8 cellular contexts compared by ENCODE assay signal in the genomic region with DNA sequence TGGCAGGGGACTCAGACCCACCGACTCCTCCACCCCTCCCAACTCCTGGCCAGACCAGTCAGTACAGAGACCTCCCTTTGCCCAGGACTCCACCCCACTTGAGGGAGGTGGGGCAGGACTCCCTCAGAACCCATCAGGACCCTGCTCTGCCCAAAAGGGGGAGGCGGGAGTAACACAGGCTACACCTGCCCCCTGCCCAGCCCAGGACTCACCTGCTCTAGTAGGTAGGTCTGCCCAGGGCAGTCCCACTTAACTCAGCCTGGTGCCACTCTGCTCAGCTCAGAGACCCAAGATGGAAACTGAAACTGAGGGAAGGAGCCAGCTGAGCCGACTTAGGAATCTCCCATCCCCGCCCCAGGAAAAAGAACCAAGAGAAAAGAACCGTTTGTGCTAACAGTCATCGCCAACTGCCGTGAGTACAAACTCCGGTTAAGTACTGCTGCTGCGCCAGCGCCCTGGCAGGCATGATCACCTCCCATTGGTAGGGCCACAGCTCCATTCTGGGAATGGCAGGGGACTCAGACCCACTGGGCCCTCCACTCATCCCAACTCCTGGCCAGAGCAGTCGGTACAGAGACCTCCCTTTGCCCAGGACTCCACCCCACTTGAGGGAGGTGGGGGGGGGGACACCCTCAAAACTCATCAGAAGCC. TPM values are rescaled to one million over a fixed set of nuclear protein-coding genes. Genes with fewer than 3 reads are reported as not detected.
DNase-seq lines count a peak whose midpoint lies in the region; ATAC-seq and TF ChIP-seq lines count a peak whose summit lies in the region.

No MANE protein-coding gene starts in this region.

- ATAC-seq in HG03196 (IDR thresholded peaks at IDR 0.05; ENCODE audit: unreplicated experiment) (peak; percentile 4), left cardiac atrium (peak; percentile 47 to 60)

- H3K4me1 Mint-ChIP-seq in activated T-helper 1 cell treated with anti-CD3 and anti-CD28 coated beads, Interleukin-12 subunit alpha, Interleukin-12 subunit beta, Interleukin-2, Interleukin-4 antibody, amounts not matched to agents 30 ng/mL and 10 ng/mL and 1 ng/mL, durations not matched to agents 14 hours and 24 hours and 36 hours (ENCODE audit: low read depth), result peaks cover 51% of the 10 kb centered on the region

- H3K27ac Mint-ChIP-seq in activated T-helper 1 cell treated with anti-CD3 and anti-CD28 coated beads, Interleukin-12 subunit alpha, Interleukin-12 subunit beta, Interleukin-2, Interleukin-4 antibody, amounts not matched to agents 30 ng/mL and 10 ng/mL and 1 ng/mL, durations not matched to agents 14 hours and 24 hours and 36 hours, result peak overlapping the region; percentile 86

- peaks cover 39% of the 10 kb centered on the region for H3K36me3 Mint-ChIP-seq in activated T-helper 1 cell treated with anti-CD3 and anti-CD28 coated beads, Interleukin-12 subunit alpha, Interleukin-12 subunit beta, Interleukin-2, Interleukin-4 antibody, amounts not matched to agents 30 ng/mL and 10 ng/mL and 1 ng/mL, durations not matched to agents 14 hours and 24 hours and 36 hours (ENCODE audit: low read depth)

- H3K4me3 ChIP-seq in skin epidermis, result peak overlapping the region; percentile 34 to 71 (median 48)

- DNase-seq in activated T-helper 1 cell treated with anti-CD3 and anti-CD28 coated beads, Interleukin-12 subunit alpha, Interleukin-12 subunit beta, Interleukin-2, Interleukin-4 antibody, amounts not matched to agents 30 ng/mL and 10 ng/mL and 1 ng/mL, durations not matched to agents 14 hours and 24 hours and 36 hours (ENCODE audit: low spot score), result peak; percentile 27
- DNase-seq in left cardiac atrium (peak; percentile 34), NCI-H2196 treated with DMSO at 0.1 percent for 48 hours (lab: John Stamatoyannopoulos, UW; ENCODE audit: unreplicated experiment) (no peak), amniotic stem cell (lab: John Stamatoyannopoulos, UW) (no peak), NCI-H2029 (lab: John Stamatoyannopoulos, UW) (no peak)

- TF ChIP-seq POLR2A in GM10847 (IDR thresholded peaks at IDR 0.05; ENCODE audit: extremely low read depth, insufficient read length), result peak; percentile 7

- no peaks in the 10 kb centered on the region for H3K9me3 Mint-ChIP-seq in activated T-helper 1 cell treated with anti-CD3 and anti-CD28 coated beads, Interleukin-12 subunit alpha, Interleukin-12 subunit beta, Interleukin-2, Interleukin-4 antibody, amounts not matched to agents 30 ng/mL and 10 ng/mL and 1 ng/mL, durations not matched to agents 14 hours and 24 hours and 36 hours

- no peaks in the 10 kb centered on the region for H3K27me3 Mint-ChIP-seq in activated T-helper 1 cell treated with anti-CD3 and anti-CD28 coated beads, Interleukin-12 subunit alpha, Interleukin-12 subunit beta, Interleukin-2, Interleukin-4 antibody, amounts not matched to agents 30 ng/mL and 10 ng/mL and 1 ng/mL, durations not matched to agents 14 hours and 24 hours and 36 hours (ENCODE audit: insufficient read depth)

- H3K4me3 Mint-ChIP-seq in activated T-helper 1 cell treated with anti-CD3 and anti-CD28 coated beads, Interleukin-12 subunit alpha, Interleukin-12 subunit beta, Interleukin-2, Interleukin-4 antibody, amounts not matched to agents 30 ng/mL and 10 ng/mL and 1 ng/mL, durations not matched to agents 14 hours and 24 hours and 36 hours, result peak overlapping the region; percentile 85

- intact Hi-C loops in activated T-helper 1 cell treated with anti-CD3 and anti-CD28 coated beads, Interleukin-12 subunit alpha, Interleukin-12 subunit beta, Interleukin-2, Interleukin-4 antibody, amounts not matched to agents 30 ng/mL and 10 ng/mL and 1 ng/mL, durations not matched to agents 14 hours and 24 hours and 36 hours (cut with micrococcal nuclease), result loop anchor here (1.0 to 2.0 kb wide), 6 partner anchors 9 to 193 kb away; a partner anchor contains a TSS
- intact Hi-C loops in left cardiac atrium (cut with DNase I), result no loop called here

- H3K27ac ChIP-seq in skin epidermis, result peak overlapping the region; percentile 61 to 99 (median 90)

RNA-seq across cellular contexts. Expression of a gene that starts 0.5 kb away (rescaled TPM):
- 26.9 and 28.4 TPM in 2 replicates for total RNA-seq in activated T-helper 1 cell treated with anti-CD3 and anti-CD28 coated beads, Interleukin-12 subunit alpha, Interleukin-12 subunit beta, Interleukin-2, Interleukin-4 antibody, amounts not matched to agents 30 ng/mL and 10 ng/mL and 1 ng/mL, durations not matched to agents 14 hours and 24 hours and 36 hours
- 1 to 10 TPM; 6.4 to 6.7 TPM for total RNA-seq in left cardiac atrium

RNA-seq across cellular contexts. Expression of a gene that starts 9.1 kb away (rescaled TPM):
- 70.8 and 76.9 TPM in 2 replicates for total RNA-seq in activated T-helper 1 cell treated with anti-CD3 and anti-CD28 coated beads, Interleukin-12 subunit alpha, Interleukin-12 subunit beta, Interleukin-2, Interleukin-4 antibody, amounts not matched to agents 30 ng/mL and 10 ng/mL and 1 ng/mL, durations not matched to agents 14 hours and 24 hours and 36 hours
- 10 to 100 TPM; 19.8 to 23.4 TPM for total RNA-seq in left cardiac atrium

RNA-seq across cellular contexts. Expression of a gene that starts 10.6 kb away (rescaled TPM):
- 0.10 TPM in 1 of 2 replicates, not detected in the other for total RNA-seq in activated T-helper 1 cell treated with anti-CD3 and anti-CD28 coated beads, Interleukin-12 subunit alpha, Interleukin-12 subunit beta, Interleukin-2, Interleukin-4 antibody, amounts not matched to agents 30 ng/mL and 10 ng/mL and 1 ng/mL, durations not matched to agents 14 hours and 24 hours and 36 hours
- under 1 TPM in 1 of 2 donors, not detected in 1; 0.24 TPM for total RNA-seq in left cardiac atrium

RNA-seq across cellular contexts. Expression of a gene that starts 13.8 kb away (rescaled TPM):
- 0.10 TPM in 1 of 2 replicates, not detected in the other for total RNA-seq in activated T-helper 1 cell treated with anti-CD3 and anti-CD28 coated beads, Interleukin-12 subunit alpha, Interleukin-12 subunit beta, Interleukin-2, Interleukin-4 antibody, amounts not matched to agents 30 ng/mL and 10 ng/mL and 1 ng/mL, durations not matched to agents 14 hours and 24 hours and 36 hours
- total RNA-seq in left cardiac atrium, result under 1 TPM; 0.13 to 0.27 TPM

RNA-seq across cellular contexts. Expression of a gene that starts 42.8 kb away (rescaled TPM):
- total RNA-seq in activated T-helper 1 cell treated with anti-CD3 and anti-CD28 coated beads, Interleukin-12 subunit alpha, Interleukin-12 subunit beta, Interleukin-2, Interleukin-4 antibody, amounts not matched to agents 30 ng/mL and 10 ng/mL and 1 ng/mL, durations not matched to agents 14 hours and 24 hours and 36 hours, result 73.3 and 80.0 TPM in 2 replicates
- 10 to 100 TPM; 68.2 to 72.6 TPM for total RNA-seq in left cardiac atrium

Comparison
In these comparisons a context has a peak if more than half of its experiments do, and no peak if none do; other contexts are left out.
1. DNase-seq: peak in activated T-helper 1 cell treated with anti-CD3 and anti-CD28 coated beads, Interleukin-12 subunit alpha, Interleukin-12 subunit beta, Interleukin-2, Interleukin-4 antibody, amounts not matched to agents 30 ng/mL and 10 ng/mL and 1 ng/mL, durations not matched to agents 14 hours and 24 hours and 36 hours (single experiment) and left cardiac atrium (single experiment); none in NCI-H2196 treated with DMSO at 0.1 percent for 48 hours (single experiment), amniotic stem cell (single experiment) and NCI-H2029 (single experiment).